ENCODE assay signal across 1 cellular context in genomic region chr9:116156621-116157314, GRCh38.
A peak's percentile ranks its signal among the peaks of the same experiment; 100 is the strongest.
TF ChIP-seq lines count a peak whose summit lies in the region.

No MANE protein-coding gene starts in this region.

TF ChIP-seq in HEK293, 187 proteins besides CTCF, POLR2A, EP300 and RAD21 (continued from another document and continues in another):
- TF ChIP-seq ZBTB26 (tag by site-specific recombination; optimal IDR thresholded peaks at IDR 0.05) (no peak), ZNF600 (tag by site-specific recombination; IDR thresholded peaks at IDR 0.05) (peak; percentile 33; the same call in 1 of the 2 replicates), ZSCAN4 (tag by site-specific recombination; IDR thresholded peaks at IDR 0.05) (no peak), ZNF561 (tag by site-specific recombination; IDR thresholded peaks at IDR 0.05; ENCODE audit: borderline replicate concordance) (0 out of 2 replicates have a peak, but pooled peaks have one; percentile 43), ZNF239 (tag by site-specific recombination; IDR thresholded peaks at IDR 0.05) (no peak), ZNF341 (tag by site-specific recombination; IDR thresholded peaks at IDR 0.05; ENCODE audit: low read depth) (0 out of 2 replicates have a peak, but pooled peaks have one; percentile 16), ZNF184 (tag by site-specific recombination; IDR thresholded peaks at IDR 0.05) (peak; percentile 42; the same call in 1 of the 2 replicates), ZSCAN5A (tag by site-specific recombination; IDR thresholded peaks at IDR 0.05) (no peak), KLF17 (tag by site-specific recombination; IDR thresholded peaks at IDR 0.05) (no peak), BCL11A (tag by site-specific recombination; IDR thresholded peaks at IDR 0.05; ENCODE audit: low read depth) (no peak), ZNF558 (tag by site-specific recombination; IDR thresholded peaks at IDR 0.05) (peak; percentile 58; the same call in 1 of the 2 replicates), ZBTB44 (tag by site-specific recombination; IDR thresholded peaks at IDR 0.05) (0 out of 2 replicates have a peak, but pooled peaks have one; percentile 9), ZNF449 (tag by site-specific recombination; IDR thresholded peaks at IDR 0.05) (no peak; the same call in 1 of the 2 replicates), OSR2 (tag by site-specific recombination; IDR thresholded peaks at IDR 0.05) (no peak), ZNF280C (tag by site-specific recombination; IDR thresholded peaks at IDR 0.05) (no peak), MYNN (tag by site-specific recombination; IDR thresholded peaks at IDR 0.05; ENCODE audit: borderline replicate concordance) (no peak), ZNF544 (tag by site-specific recombination; IDR thresholded peaks at IDR 0.05) (0 out of 2 replicates have a peak, but pooled peaks have one; percentile 46), GFI1B (tag by site-specific recombination; IDR thresholded peaks at IDR 0.05) (no peak), ZNF837 (tag by site-specific recombination; IDR thresholded peaks at IDR 0.05) (no peak), TSHZ1 (tag by site-specific recombination; IDR thresholded peaks at IDR 0.05; ENCODE audit: borderline replicate concordance) (no peak), ZNF302 (tag by site-specific recombination; IDR thresholded peaks at IDR 0.05; ENCODE audit: low read depth) (no peak), ZNF114 (tag by site-specific recombination; IDR thresholded peaks at IDR 0.05) (no peak), KLF8 (tag by site-specific recombination; IDR thresholded peaks at IDR 0.05) (no peak), ZNF660 (tag by site-specific recombination; IDR thresholded peaks at IDR 0.05) (peak; percentile 80; the same call in 1 of the 2 replicates), GLI2 (tag by site-specific recombination; IDR thresholded peaks at IDR 0.05; ENCODE audit: borderline replicate concordance, low read depth) (no peak), ZNF529 (tag by site-specific recombination; IDR thresholded peaks at IDR 0.05; ENCODE audit: insufficient replicate concordance) (no peak), ZNF623 (tag by site-specific recombination; IDR thresholded peaks at IDR 0.05) (no peak), ZNF48 (tag by site-specific recombination; IDR thresholded peaks at IDR 0.05) (no peak), FEZF1 (tag by site-specific recombination; IDR thresholded peaks at IDR 0.05) (no peak; the same call in none of the 2 replicates), ZFP69B (tag by site-specific recombination; IDR thresholded peaks at IDR 0.05) (no peak), GLIS1 (tag by site-specific recombination; IDR thresholded peaks at IDR 0.05) (peak; percentile 27; the same call in 1 of the 2 replicates), PATZ1 (tag by site-specific recombination; IDR thresholded peaks at IDR 0.05) (peak; percentile 11; the same call in 1 of the 2 replicates), ZBTB17 (tag by site-specific recombination; IDR thresholded peaks at IDR 0.05) (peak; percentile 90), ZNF398 (tag by site-specific recombination; IDR thresholded peaks at IDR 0.05) (peak; percentile 46), PRDM4 (tag by site-specific recombination; IDR thresholded peaks at IDR 0.05) (no peak), SP2 (tag by site-specific recombination; IDR thresholded peaks at IDR 0.05) (no peak), ZNF214 (tag by site-specific recombination; IDR thresholded peaks at IDR 0.05; ENCODE audit: borderline replicate concordance) (no peak), REPIN1 (tag by site-specific recombination; IDR thresholded peaks at IDR 0.05; ENCODE audit: low read depth) (no peak)
